In the genomic region with DNA sequence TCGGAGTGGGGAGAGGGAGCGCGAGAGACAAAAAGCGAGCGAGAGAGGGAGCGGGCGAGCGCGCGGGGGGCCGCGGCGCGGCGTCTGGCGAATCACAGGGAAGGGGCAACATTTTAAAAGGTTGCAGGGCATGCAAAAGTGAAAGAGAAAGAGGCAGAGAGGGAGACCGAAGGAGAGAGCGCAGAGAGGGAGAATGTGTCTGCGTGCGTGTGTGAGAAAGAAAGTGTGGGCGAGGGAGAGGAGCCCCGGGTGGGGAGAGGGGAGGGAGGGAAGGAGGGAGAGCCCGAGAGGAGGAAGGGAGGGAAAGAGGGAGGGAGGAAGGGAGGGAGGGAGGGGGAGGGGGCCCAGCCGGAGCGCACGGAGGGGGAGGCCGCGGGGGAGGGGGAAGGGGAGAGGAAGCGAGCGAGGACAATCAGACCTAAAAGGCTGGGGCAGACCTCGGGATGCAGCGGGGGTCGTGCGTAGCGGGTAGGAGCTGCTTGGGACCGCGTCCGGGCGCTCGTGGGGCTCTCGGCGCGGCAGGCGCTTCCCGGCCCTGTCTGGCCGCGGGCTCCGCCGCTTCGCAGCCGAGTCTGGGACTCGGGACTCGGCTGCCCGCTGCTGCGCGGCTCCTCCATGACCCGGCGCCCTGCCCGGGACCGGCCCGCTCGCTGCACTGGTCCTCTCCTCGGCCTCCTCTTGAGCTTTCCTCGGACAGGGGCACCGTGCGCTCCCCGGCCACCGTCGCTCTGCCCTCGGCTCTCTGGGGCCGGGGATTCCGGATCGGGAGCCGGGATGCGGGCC, we compare ENCODE assay signal across 8 cellular contexts. TPM values are rescaled to one million over a fixed set of nuclear protein-coding genes. Genes with fewer than 3 reads are reported as not detected.
DNase-seq lines count a peak whose midpoint lies in the region; ATAC-seq and TF ChIP-seq lines count a peak whose summit lies in the region.

No MANE protein-coding gene starts in this region.

- peak; percentile 62 for ATAC-seq in HG02852 (IDR thresholded peaks at IDR 0.05; ENCODE audit: unreplicated experiment)
- no peak for ATAC-seq in GM19455 (IDR thresholded peaks at IDR 0.05; ENCODE audit: unreplicated experiment)

- in situ Hi-C loops in GM13976 (cut with MboI; ENCODE audit: low sequenced_read_pairs, unreplicated experiment): loop anchor here (25.0 kb wide), 1 partner anchor 875 kb away; no protein-coding TSS in a partner anchor

- peaks cover 35% of the 10 kb centered on the region for H3K36me3 Mint-ChIP-seq in osteocyte (ENCODE audit: unreplicated experiment)

- H3K27me3 Mint-ChIP-seq in osteocyte (ENCODE audit: unreplicated experiment): no peaks in the 10 kb centered on the region

- peaks cover 21% of the 10 kb centered on the region for H3K4me1 Mint-ChIP-seq in osteocyte (ENCODE audit: unreplicated experiment)

- peak overlapping the region; percentile 72 for H3K4me3 ChIP-seq in fibroblast of villous mesenchyme (ENCODE audit: low read depth, low read length)

- peak overlapping the region; percentile 100 for H3K27ac Mint-ChIP-seq in osteocyte (ENCODE audit: unreplicated experiment)

- TF ChIP-seq CTCF in GM13976 (IDR thresholded peaks at IDR 0.05; ENCODE audit: borderline replicate concordance, control extremely low read depth, extremely low read depth, insufficient read depth, missing control alignments): no peak
- no peak for TF ChIP-seq CTCF in fibroblast of villous mesenchyme (IDR thresholded peaks at IDR 0.05; ENCODE audit: insufficient read depth, low read depth, low read length)
- TF ChIP-seq CTCF in osteocyte (IDR thresholded peaks at IDR 0.05): no peak

- H3K9me3 Mint-ChIP-seq in osteocyte (ENCODE audit: unreplicated experiment): no peaks in the 10 kb centered on the region

- H3K4me3 Mint-ChIP-seq in osteocyte (ENCODE audit: unreplicated experiment): peak overlapping the region; percentile 99

- DNase-seq in AG08395 (ENCODE audit: low spot score) (peak; percentile 62), GM13976 (ENCODE audit: low spot score) (peak; percentile 77), NCI-H2081 treated with DMSO at 0.1 percent for 48 hours (lab: John Stamatoyannopoulos, UW) (peak; percentile 59), activated T-cell treated with anti-CD3 and anti-CD28 coated beads for 4 hours (peak; percentile 24), fibroblast of villous mesenchyme (ENCODE audit: low read depth) (peak; percentile 65), osteocyte (ENCODE audit: extremely low spot score, unreplicated experiment) (peak; percentile 97)

RNA-seq across cellular contexts. Expression of gene TFAP2A, which starts 2.5 kb away (rescaled TPM):
- total RNA-seq in fibroblast of villous mesenchyme (2.6 and 13.8 TPM in 2 replicates), osteocyte (53.2 and 59.6 TPM in 2 replicates)

Comparison
In these comparisons a context has a peak if more than half of its experiments do, and no peak if none do; other contexts are left out.
1. DNase-seq: peak in every context shown above with its lines; median percentile 97 in osteocyte; 77 in GM13976; 65 in fibroblast of villous mesenchyme; 62 in AG08395; 59 in NCI-H2081 treated with DMSO at 0.1 percent for 48 hours; 24 in activated T-cell treated with anti-CD3 and anti-CD28 coated beads for 4 hours.